ENCODE assay signal across 8 cellular contexts in the genomic region with DNA sequence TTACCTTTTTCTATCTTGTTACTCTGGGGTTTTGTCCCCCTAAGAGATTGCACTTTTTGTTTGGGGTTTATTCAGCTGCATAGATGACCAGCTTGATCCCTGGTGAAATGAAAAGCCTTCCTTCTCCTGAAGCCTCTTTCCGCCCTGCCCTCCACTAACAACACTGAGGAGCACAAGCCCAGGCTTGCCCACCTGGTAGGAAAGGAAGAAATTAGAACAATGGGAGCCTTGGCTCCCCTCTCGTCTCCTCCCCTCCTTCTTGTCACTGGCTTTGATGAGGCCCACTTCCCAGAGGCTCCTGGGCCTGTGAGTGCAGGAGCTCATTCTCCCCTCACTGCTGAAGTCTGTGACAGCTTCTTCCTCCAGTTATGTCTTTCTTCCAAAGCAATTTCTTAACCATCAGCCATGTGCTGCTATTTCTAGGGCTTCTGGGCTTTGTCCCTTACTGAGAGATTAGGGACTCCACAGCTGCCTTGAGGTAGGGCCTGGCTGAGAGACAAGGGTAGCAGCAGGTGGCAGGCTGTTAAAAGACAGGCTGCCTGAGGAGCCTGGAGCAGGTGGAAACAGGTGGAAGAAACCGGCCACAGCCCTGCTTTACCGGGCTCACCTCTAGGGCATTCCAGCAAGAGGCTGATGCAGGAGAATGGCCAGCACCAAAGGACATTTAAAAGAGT. TPM values are rescaled to one million over a fixed set of nuclear protein-coding genes. Genes with fewer than 3 reads are reported as not detected.
DNase-seq lines count a peak whose midpoint lies in the region; ATAC-seq and TF ChIP-seq lines count a peak whose summit lies in the region.

No MANE protein-coding gene starts in this region.

- no peaks in the 10 kb centered on the region for H3K9me3 Mint-ChIP-seq in activated T-helper 17 cell treated with anti-CD3 and anti-CD28 coated beads, Interleukin-2, amount 50 U/mL, for 72 hours

- H3K27me3 ChIP-seq in BLaER1 (no peaks in the 10 kb centered on the region), lung (ENCODE audit: control insufficient read depth, insufficient read depth) (no peaks in the 10 kb centered on the region)

- H3K9me3 ChIP-seq in BLaER1 (no peaks in the 10 kb centered on the region), lung (ENCODE audit: control insufficient read depth in 2 of 2, insufficient read depth in 1 of 2, low read length in 1 of 2) (no peaks in the 10 kb centered on the region)

- H3K4me1 ChIP-seq in BLaER1 (peaks cover 63% of the 10 kb centered on the region), lung (ENCODE audit: control insufficient read depth in 2 of 2, insufficient read depth in 2 of 2, low read length in 2 of 2) (peaks cover 30 to 47% of the 10 kb centered on the region in 2 donors)

- ATAC-seq in activated T-helper 17 cell treated with anti-CD3 and anti-CD28 coated beads, Interleukin-2, amount 50 U/mL, for 72 hours (replicated peaks): no peak
- ATAC-seq in lung (ENCODE audit: insufficient read depth, low FRiP score) (no peak), GM18519 (IDR thresholded peaks at IDR 0.05; ENCODE audit: low FRiP score, unreplicated experiment) (no peak), HG02885 (IDR thresholded peaks at IDR 0.05; ENCODE audit: poor library complexity, unreplicated experiment) (no peak)

- H3K9ac ChIP-seq in BLaER1: no peak overlapping the region; the same call in 1 of the 2 replicates

- H3K27me3 Mint-ChIP-seq in activated T-helper 17 cell treated with anti-CD3 and anti-CD28 coated beads, Interleukin-2, amount 50 U/mL, for 72 hours: no peaks in the 10 kb centered on the region

- 75 to 76% methylated on average over 4 of the region's 4 CpGs for WGBS in lung, 2 donors

- H3K36me3 ChIP-seq in BLaER1 (peaks cover 70% of the 10 kb centered on the region), lung (ENCODE audit: control insufficient read depth in 2 of 2, insufficient read depth in 2 of 2, low read length in 2 of 2) (peaks cover 3 to 22% of the 10 kb centered on the region in 2 donors)

- TF ChIP-seq CTCF in lung (IDR thresholded peaks at IDR 0.05; ENCODE audit: control extremely low read depth, extremely low read depth): no peak

- no peaks in the 10 kb centered on the region for H4K20me1 ChIP-seq in BLaER1

- H3K27ac ChIP-seq in BLaER1 (peak overlapping the region; percentile 69), lung (ENCODE audit: low read depth in 1 of 2, low read length in 1 of 2) (peak overlapping the region; percentile 17 to 84)

- peaks cover 28% of the 10 kb centered on the region for H3K4me1 Mint-ChIP-seq in activated T-helper 17 cell treated with anti-CD3 and anti-CD28 coated beads, Interleukin-2, amount 50 U/mL, for 72 hours

- H3K4me3 Mint-ChIP-seq in activated T-helper 17 cell treated with anti-CD3 and anti-CD28 coated beads, Interleukin-2, amount 50 U/mL, for 72 hours: no peak overlapping the region

- peak; percentile 94 for DNase-seq in NCI-H1105 treated with DMSO at 0.1 percent for 48 hours (lab: John Stamatoyannopoulos, UW)
- no peak for DNase-seq in lung (ENCODE audit: low spot score)
- no peak for DNase-seq in SK-N-DZ (ENCODE audit: low spot score)
- no peak for DNase-seq in NK-92 treated with Interleukin-12 subunit alpha and Interleukin-12 subunit beta, amount 100 ng/mL, for 24 hours (lab: John Stamatoyannopoulos, UW)

- H3K27ac Mint-ChIP-seq in activated T-helper 17 cell treated with anti-CD3 and anti-CD28 coated beads, Interleukin-2, amount 50 U/mL, for 72 hours: peak overlapping the region; percentile 82

- H3K36me3 Mint-ChIP-seq in activated T-helper 17 cell treated with anti-CD3 and anti-CD28 coated beads, Interleukin-2, amount 50 U/mL, for 72 hours (ENCODE audit: low read depth): peaks cover 89% of the 10 kb centered on the region

- H3K4me3 ChIP-seq in BLaER1 (no peak overlapping the region), lung (no peak overlapping the region)

- H3K4me2 ChIP-seq in BLaER1: peak overlapping the region; percentile 81

RNA-seq across cellular contexts. Expression of gene SRSF5, which starts 53.7 kb away (rescaled TPM):
- total RNA-seq in activated T-helper 17 cell treated with anti-CD3 and anti-CD28 coated beads, Interleukin-2, amount 50 U/mL, for 72 hours: 100 to 1,000 TPM; 280 to 368 TPM
- total RNA-seq in lung: 100 to 1,000 TPM; 224 to 419 TPM
- 100 to 1,000 TPM; 239 to 334 TPM for polyA plus RNA-seq in lung
- 182 and 202 TPM in 2 replicates for polyA plus RNA-seq in SK-N-DZ (2014; cell fraction: cytosol; rRNA removed)
- 676 and 919 TPM in 2 replicates for polyA plus RNA-seq in SK-N-DZ (2014; cell fraction: nucleus; rRNA removed)
